ENCODE assay signal across 22 cellular contexts in the genomic region with DNA sequence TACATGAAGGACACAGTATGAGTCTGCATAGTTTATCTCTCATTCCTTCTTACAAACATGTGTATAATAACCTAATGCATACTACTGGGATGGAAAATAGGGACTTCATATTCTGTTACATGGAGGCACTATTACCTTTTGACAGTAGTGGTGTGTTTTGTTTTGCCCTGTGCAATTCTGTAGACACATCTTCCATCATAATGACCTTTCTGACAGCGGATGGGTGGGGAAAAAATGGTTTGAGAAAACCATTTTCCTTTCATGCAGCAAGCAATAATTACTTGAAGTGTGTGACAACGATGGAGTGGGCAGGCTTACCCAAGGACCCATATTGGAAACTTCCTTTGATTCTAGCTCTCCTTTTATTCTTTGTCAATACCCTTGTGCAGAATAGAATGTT.
"Had no signal": no experiment of that assay in that cellular context is flagged by ENCODE, and none has a peak within 500 bp of the region (broad histone marks: within the 10 kb centered on the region; RNA-seq: fewer than 3 reads in every experiment).

No MANE protein-coding gene starts in this region.

- H3K4me1 ChIP-seq: colonic mucosa, esophagus muscularis mucosa, esophagus squamous epithelium, foreskin keratinocyte, gastrocnemius medialis, gastroesophageal sphincter, heart left ventricle had no signal

- H3K27me3 ChIP-seq: colonic mucosa, esophagus muscularis mucosa, esophagus squamous epithelium, foreskin keratinocyte, gastrocnemius medialis, gastroesophageal sphincter had no signal

- DNase-seq: colonic mucosa; cortex of kidney; dermis blood vessel endothelial cell; dorsolateral prefrontal cortex; effector CD4-positive, alpha-beta T cell; effector CD8-positive, alpha-beta T cell; effector memory CD4-positive, alpha-beta T cell; effector memory CD8-positive, alpha-beta T cell; endodermal cell; erythroblast; esophagus squamous epithelium; foreskin fibroblast; foreskin keratinocyte; foreskin melanocyte; gastrocnemius medialis; glutamatergic neuron; head of caudate nucleus; heart left ventricle had no signal

- H3K36me3 ChIP-seq: colonic mucosa, esophagus muscularis mucosa, esophagus squamous epithelium, gastrocnemius medialis, gastroesophageal sphincter, heart left ventricle had no signal

- H3K27ac ChIP-seq: colonic mucosa, coronary artery, dorsolateral prefrontal cortex, epithelial cell of prostate, esophagus muscularis mucosa, esophagus squamous epithelium, foreskin keratinocyte, gastrocnemius medialis, gastroesophageal sphincter, heart left ventricle had no signal

- H3K4me3 ChIP-seq: colonic mucosa, coronary artery, dorsolateral prefrontal cortex, esophagus muscularis mucosa, esophagus squamous epithelium, gastrocnemius medialis, gastroesophageal sphincter, heart left ventricle had no signal

- H3K9me3 ChIP-seq: colonic mucosa, esophagus muscularis mucosa, esophagus squamous epithelium, gastrocnemius medialis, gastroesophageal sphincter, heart left ventricle had no signal
